Comparison of ENCODE assay signal across 9 cellular contexts in genomic region chr11:67278939-67279588, GRCh38. TPM values are rescaled to one million over a fixed set of nuclear protein-coding genes. Genes with fewer than 3 reads are reported as not detected.
A peak's percentile ranks its signal among the peaks of the same experiment; 100 is the strongest.
DNase-seq lines count a peak whose midpoint lies in the region; ATAC-seq and TF ChIP-seq lines count a peak whose summit lies in the region.
"Had no signal": no experiment of that assay in that cellular context is flagged by ENCODE, and none has a peak within 500 bp of the region (broad histone marks: within the 10 kb centered on the region; RNA-seq: fewer than 3 reads in every experiment).

No MANE protein-coding gene starts in this region.

- no peak for ATAC-seq in HG03432 (IDR thresholded peaks at IDR 0.05; ENCODE audit: unreplicated experiment)
- ATAC-seq: Panc1 had no signal

- peaks cover 50% of the 10 kb centered on the region for H3K4me1 Mint-ChIP-seq in T-helper 1 cell treated with Interleukin-12 subunit alpha and Interleukin-12 subunit beta and Interleukin-4 antibody, amounts not matched to agents 30 μg/mL and 1 μg/mL, for 36 hours (ENCODE audit: low read depth)
- peaks cover 3% of the 10 kb centered on the region for H3K4me1 Mint-ChIP-seq in glutamatergic neuron (ENCODE audit: low read depth, unreplicated experiment)

- peak; percentile 6 for TF ChIP-seq POLR2A in GM19099 (IDR thresholded peaks at IDR 0.05; ENCODE audit: extremely low read depth, insufficient read length, low read depth)

- DNase-seq in glutamatergic neuron (no peak), amygdala (lab: John Stamatoyannopoulos, UW) (no peak)
- DNase-seq in stimulated activated CD4-positive, alpha-beta T cell treated with anti-CD3 and anti-CD28 coated beads, Interleukin-4, amount 100 ng/mL, for 1 hour: no peak
- DNase-seq: NCI-H2081 had no signal

- H3K27ac Mint-ChIP-seq in T-helper 1 cell treated with Interleukin-12 subunit alpha and Interleukin-12 subunit beta and Interleukin-4 antibody, amounts not matched to agents 30 μg/mL and 1 μg/mL, for 36 hours: peak overlapping the region; percentile 83
- peak overlapping the region; percentile 52 for H3K27ac Mint-ChIP-seq in glutamatergic neuron (ENCODE audit: unreplicated experiment)

- H3K27me3 ChIP-seq in skeletal muscle tissue (ENCODE audit: control insufficient read depth in 3 of 3, insufficient read depth in 3 of 3, low read length in 3 of 3): no peaks in the 10 kb centered on the region

- no peaks in the 10 kb centered on the region for H3K9me3 ChIP-seq in skeletal muscle tissue (ENCODE audit: control insufficient read depth in 3 of 3, low read length in 3 of 3)

- peak overlapping the region in 2 of 3 donors; percentile 45 to 70 for H3K9ac ChIP-seq in skeletal muscle tissue (ENCODE audit: low read depth in 1 of 3, low read length in 3 of 3)

- H3K4me3 Mint-ChIP-seq in T-helper 1 cell treated with Interleukin-12 subunit alpha and Interleukin-12 subunit beta and Interleukin-4 antibody, amounts not matched to agents 30 μg/mL and 1 μg/mL, for 36 hours: peak overlapping the region; percentile 58
- H3K4me3 Mint-ChIP-seq in glutamatergic neuron (ENCODE audit: unreplicated experiment): no peak overlapping the region

- peaks cover 59 to 69% (median 61%) of the 10 kb centered on the region in 3 donors for H3K4me1 ChIP-seq in skeletal muscle tissue (ENCODE audit: control insufficient read depth in 3 of 3, insufficient read depth in 3 of 3, low read length in 3 of 3)

- H3K27me3 Mint-ChIP-seq in T-helper 1 cell treated with Interleukin-12 subunit alpha and Interleukin-12 subunit beta and Interleukin-4 antibody, amounts not matched to agents 30 μg/mL and 1 μg/mL, for 36 hours (ENCODE audit: low read depth): no peaks in the 10 kb centered on the region
- peaks cover 5% of the 10 kb centered on the region for H3K27me3 Mint-ChIP-seq in glutamatergic neuron (ENCODE audit: unreplicated experiment)

- peaks cover 51 to 52% (median 51%) of the 10 kb centered on the region in 3 donors for H3K36me3 ChIP-seq in skeletal muscle tissue (ENCODE audit: control insufficient read depth in 3 of 3, insufficient read depth in 3 of 3, low read length in 3 of 3)

- no peak for TF ChIP-seq CTCF in glutamatergic neuron (IDR thresholded peaks at IDR 0.05; ENCODE audit: partially characterized antibody, unreplicated experiment)

- no peak overlapping the region for H3K4me3 ChIP-seq in skeletal muscle tissue (ENCODE audit: low read length in 3 of 3)

- H3K36me3 Mint-ChIP-seq in T-helper 1 cell treated with Interleukin-12 subunit alpha and Interleukin-12 subunit beta and Interleukin-4 antibody, amounts not matched to agents 30 μg/mL and 1 μg/mL, for 36 hours (ENCODE audit: low read depth): peaks cover 42% of the 10 kb centered on the region
- no peaks in the 10 kb centered on the region for H3K36me3 Mint-ChIP-seq in glutamatergic neuron (ENCODE audit: unreplicated experiment)

- no peaks in the 10 kb centered on the region for H3K9me3 Mint-ChIP-seq in T-helper 1 cell treated with Interleukin-12 subunit alpha and Interleukin-12 subunit beta and Interleukin-4 antibody, amounts not matched to agents 30 μg/mL and 1 μg/mL, for 36 hours
- peaks cover 4% of the 10 kb centered on the region for H3K9me3 Mint-ChIP-seq in glutamatergic neuron (ENCODE audit: unreplicated experiment)

- H3K27ac ChIP-seq in skeletal muscle tissue (ENCODE audit: low read depth, low read length): peak overlapping the region; percentile 88

RNA-seq across cellular contexts. Expression of gene ANKRD13D, which starts 10.0 kb away (rescaled TPM):
- total RNA-seq in glutamatergic neuron (ENCODE audit: unreplicated experiment) (109 TPM), skeletal muscle tissue (12.5 TPM)

RNA-seq across cellular contexts. Expression of gene GRK2, which starts 12.8 kb away (rescaled TPM):
- total RNA-seq in glutamatergic neuron (ENCODE audit: unreplicated experiment) (52.2 TPM), skeletal muscle tissue (27.7 TPM)

RNA-seq across cellular contexts. Expression of gene SSH3, which starts 24.3 kb away (rescaled TPM):
- total RNA-seq in glutamatergic neuron (ENCODE audit: unreplicated experiment) (8.3 TPM), skeletal muscle tissue (6.8 TPM)
